In the genomic region with DNA sequence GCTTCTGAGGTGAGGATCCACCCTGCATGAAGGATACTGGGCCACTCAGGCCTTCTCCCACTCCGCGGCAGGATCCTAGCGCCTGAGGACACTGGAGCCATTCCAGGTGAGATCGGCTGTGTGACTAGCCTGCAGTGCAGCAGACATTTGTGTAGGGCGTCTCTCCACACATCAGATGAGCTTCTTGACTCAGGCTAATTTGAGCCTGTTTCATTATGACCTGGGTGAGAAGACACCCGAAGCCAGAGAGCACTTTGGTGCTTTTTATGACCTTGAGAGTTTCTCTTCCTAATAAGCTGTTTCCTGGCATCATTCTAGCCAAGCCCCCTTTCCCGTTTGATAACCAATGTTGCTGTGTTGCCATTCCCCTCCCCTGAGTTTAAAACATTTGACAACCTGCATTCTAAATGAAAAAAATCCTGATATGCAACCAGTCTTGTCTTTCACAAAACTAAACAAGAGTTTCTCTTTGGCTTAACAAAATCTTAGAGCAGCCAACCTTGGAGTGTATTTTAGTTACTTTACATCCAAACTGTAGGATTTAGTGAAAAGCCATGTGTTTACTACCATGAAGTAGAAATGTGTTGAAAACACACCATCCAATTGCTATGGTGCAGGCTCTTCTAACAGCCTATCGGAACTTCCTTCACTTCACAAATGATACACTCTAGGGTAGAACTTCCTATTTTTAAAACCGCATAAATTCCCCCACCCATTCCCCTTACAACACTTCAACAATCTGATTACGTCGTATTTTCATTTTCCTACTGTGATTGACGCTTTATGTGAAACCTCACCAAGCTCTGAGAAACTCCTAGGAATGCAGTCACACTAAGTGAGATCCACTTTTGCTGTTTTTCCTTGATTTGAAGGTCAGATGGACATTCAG, we compare ENCODE assay signal across 8 cellular contexts.
DNase-seq lines count a peak whose midpoint lies in the region; ATAC-seq and FAIRE-seq lines count a peak whose summit lies in the region.

No MANE protein-coding gene starts in this region.

- no peaks in the 10 kb centered on the region for H3K36me3 Mint-ChIP-seq in stimulated activated effector memory CD8-positive, alpha-beta T cell treated with anti-CD3 and anti-CD28 coated beads, Interleukin-12 subunit alpha, Interleukin-12 subunit beta, amount 100 ng/mL, for 72 hours

- FAIRE-seq in frontal cortex (lab: Jason Lieb, UNC): no peak

- ATAC-seq in HG02885 (IDR thresholded peaks at IDR 0.05; ENCODE audit: poor library complexity, unreplicated experiment): peak; percentile 96
- peak; percentile 87 for ATAC-seq in stimulated activated effector memory CD8-positive, alpha-beta T cell treated with anti-CD3 and anti-CD28 coated beads, Interleukin-12 subunit alpha, Interleukin-12 subunit beta, amount 100 ng/mL, for 72 hours

- peak overlapping the region; percentile 55 for H3K4me3 Mint-ChIP-seq in stimulated activated effector memory CD8-positive, alpha-beta T cell treated with anti-CD3 and anti-CD28 coated beads, Interleukin-12 subunit alpha, Interleukin-12 subunit beta, amount 100 ng/mL, for 72 hours

- H3K4me1 Mint-ChIP-seq in stimulated activated effector memory CD8-positive, alpha-beta T cell treated with anti-CD3 and anti-CD28 coated beads, Interleukin-12 subunit alpha, Interleukin-12 subunit beta, amount 100 ng/mL, for 72 hours: peaks cover 31% of the 10 kb centered on the region

- H3K9me3 Mint-ChIP-seq in stimulated activated effector memory CD8-positive, alpha-beta T cell treated with anti-CD3 and anti-CD28 coated beads, Interleukin-12 subunit alpha, Interleukin-12 subunit beta, amount 100 ng/mL, for 72 hours: no peaks in the 10 kb centered on the region

- H3K27ac Mint-ChIP-seq in stimulated activated effector memory CD8-positive, alpha-beta T cell treated with anti-CD3 and anti-CD28 coated beads, Interleukin-12 subunit alpha, Interleukin-12 subunit beta, amount 100 ng/mL, for 72 hours: peak overlapping the region; percentile 46

- peak; percentile 5 for DNase-seq in activated T-cell treated with anti-CD3 and anti-CD28 coated beads for 48 hours (ENCODE audit: low read depth)
- DNase-seq in activated T-cell treated with anti-CD3 and anti-CD28 coated beads for 4 hours: no peak
- peak; percentile 87 for DNase-seq in SKM-1 treated with dmso at 0.1 percent for 144 hours (lab: John Stamatoyannopoulos, UW; ENCODE audit: unreplicated experiment)
- peak in 1 of 2 donors; percentile 63 for DNase-seq in stimulated activated effector memory CD8-positive, alpha-beta T cell treated with anti-CD3 and anti-CD28 coated beads, Interleukin-12 subunit alpha, Interleukin-12 subunit beta, amount 100 ng/mL, for 72 hours (ENCODE audit: low spot score in 2 of 2)
- no peak for DNase-seq in frontal cortex (ENCODE audit: low spot score in 2 of 2)
- no peak for DNase-seq in DMS79 (lab: John Stamatoyannopoulos, UW)
- DNase-seq in retina: no peak

Comparison
In these comparisons a context has a peak if more than half of its experiments do, and no peak if none do; other contexts are left out.
1. DNase-seq: peak in activated T-cell treated with anti-CD3 and anti-CD28 coated beads for 48 hours (single experiment) and SKM-1 treated with dmso at 0.1 percent for 144 hours (single experiment); none in activated T-cell treated with anti-CD3 and anti-CD28 coated beads for 4 hours (single experiment), frontal cortex (0 of 2), DMS79 (single experiment) and retina (single experiment).